In genomic region chr19:51097796-51098195, GRCh38 we compare ENCODE assay signal across 21 cellular contexts. TPM values are rescaled to one million over a fixed set of nuclear protein-coding genes. Genes with fewer than 3 reads are reported as not detected.
DNase-seq lines count a peak whose midpoint lies in the region; ATAC-seq and TF ChIP-seq lines count a peak whose summit lies in the region.
"Had no signal": no experiment of that assay in that cellular context is flagged by ENCODE, and none has a peak within 500 bp of the region (broad histone marks: within the 10 kb centered on the region; RNA-seq: fewer than 3 reads in every experiment).

No MANE protein-coding gene starts in this region.

- intact Hi-C loops in dendritic cell treated with granulocyte-macrophage colony-stimulating factor and Interleukin-4, amounts not matched to agents 40 ng/mL and 50 ng/mL, for 4 days (cut with micrococcal nuclease) = no loop called here
- intact Hi-C loops in activated T-helper 2 cell treated with anti-CD3 and anti-CD28 coated beads, Interferon-gamma antibody, Interleukin-2, Interleukin-4, amounts not matched to agents 10 μg/mL and 5 μg/mL and 100 μg/mL, durations not matched to agents 14 hours and 24 hours and 36 hours (cut with micrococcal nuclease) = no loop called here
- intact Hi-C loops in ascending aorta (cut with DNase I) = no loop called here

- in situ Hi-C loops in GM13977 (cut with MboI; ENCODE audit: low pct_unique_long_range_greater_than_20kb, low sequenced_read_pairs, unreplicated experiment) = no loop called here

- H3K27ac ChIP-seq in ascending aorta = no peak overlapping the region
- H3K27ac ChIP-seq: Peyer's patch, SJSA1 had no signal

- no peak overlapping the region for H3K4me3 ChIP-seq in ascending aorta
- H3K4me3 ChIP-seq: Peyer's patch, SJSA1 had no signal

- H3K9me3 Mint-ChIP-seq in activated naive CD4-positive, alpha-beta T cell treated with anti-CD3 and anti-CD28 coated beads, Interleukin-2, amount 10 ng/mL, durations not matched to agents 7 days and 5 days = no peaks in the 10 kb centered on the region
- no peaks in the 10 kb centered on the region for H3K9me3 Mint-ChIP-seq in activated naive CD4-positive, alpha-beta T cell treated with anti-CD3 and anti-CD28 coated beads, Interleukin-2, amount 50 U/mL, for 72 hours
- no peaks in the 10 kb centered on the region for H3K9me3 Mint-ChIP-seq in dendritic cell treated with granulocyte-macrophage colony-stimulating factor and Interleukin-4, amounts not matched to agents 40 ng/mL and 50 ng/mL, for 4 days
- no peaks in the 10 kb centered on the region for H3K9me3 Mint-ChIP-seq in activated T-helper 2 cell treated with anti-CD3 and anti-CD28 coated beads, Interferon-gamma antibody, Interleukin-2, Interleukin-4, amounts not matched to agents 10 μg/mL and 5 μg/mL and 100 μg/mL, durations not matched to agents 14 hours and 24 hours and 36 hours
- H3K9me3 Mint-ChIP-seq: CD4-positive, alpha-beta T cell had no signal

- no peaks in the 10 kb centered on the region for H3K27me3 Mint-ChIP-seq in activated naive CD4-positive, alpha-beta T cell treated with anti-CD3 and anti-CD28 coated beads, Interleukin-2, amount 10 ng/mL, durations not matched to agents 7 days and 5 days
- H3K27me3 Mint-ChIP-seq in dendritic cell treated with granulocyte-macrophage colony-stimulating factor and Interleukin-4, amounts not matched to agents 40 ng/mL and 50 ng/mL, for 4 days = peaks cover 2% of the 10 kb centered on the region
- no peaks in the 10 kb centered on the region for H3K27me3 Mint-ChIP-seq in activated T-helper 2 cell treated with anti-CD3 and anti-CD28 coated beads, Interferon-gamma antibody, Interleukin-2, Interleukin-4, amounts not matched to agents 10 μg/mL and 5 μg/mL and 100 μg/mL, durations not matched to agents 14 hours and 24 hours and 36 hours (ENCODE audit: low read depth)
- H3K27me3 Mint-ChIP-seq: CD4-positive, alpha-beta T cell had no signal

- TF ChIP-seq CTCF in GM13977 (IDR thresholded peaks at IDR 0.05; ENCODE audit: extremely low read depth, insufficient read depth, missing control alignments) (peak; percentile 8), ascending aorta (IDR thresholded peaks at IDR 0.05) (no peak)

- H3K4me3 Mint-ChIP-seq in activated naive CD4-positive, alpha-beta T cell treated with anti-CD3 and anti-CD28 coated beads, Interleukin-2, amount 10 ng/mL, durations not matched to agents 7 days and 5 days = peak overlapping the region; percentile 47
- H3K4me3 Mint-ChIP-seq in dendritic cell treated with granulocyte-macrophage colony-stimulating factor and Interleukin-4, amounts not matched to agents 40 ng/mL and 50 ng/mL, for 4 days = peak overlapping the region; percentile 33
- no peak overlapping the region for H3K4me3 Mint-ChIP-seq in activated T-helper 2 cell treated with anti-CD3 and anti-CD28 coated beads, Interferon-gamma antibody, Interleukin-2, Interleukin-4, amounts not matched to agents 10 μg/mL and 5 μg/mL and 100 μg/mL, durations not matched to agents 14 hours and 24 hours and 36 hours (ENCODE audit: low read depth)
- H3K4me3 Mint-ChIP-seq: CD4-positive, alpha-beta T cell had no signal

- no peak for DNase-seq in activated naive CD4-positive, alpha-beta T cell treated with anti-CD3 and anti-CD28 coated beads, Interleukin-2, amount 10 ng/mL, durations not matched to agents 7 days and 5 days
- DNase-seq in activated naive CD4-positive, alpha-beta T cell treated with anti-CD3 and anti-CD28 coated beads, Interleukin-2, amount 50 U/mL, for 72 hours (ENCODE audit: low spot score in 2 of 2) = no peak
- DNase-seq in GM13977 (ENCODE audit: low spot score) = peak; percentile 26
- DNase-seq in activated T-helper 2 cell treated with anti-CD3 and anti-CD28 coated beads, Interferon-gamma antibody, Interleukin-2, Interleukin-4, amounts not matched to agents 10 μg/mL and 5 μg/mL and 100 μg/mL, durations not matched to agents 14 hours and 24 hours and 36 hours (ENCODE audit: low spot score) = no peak
- no peak for DNase-seq in ascending aorta (ENCODE audit: low spot score in 2 of 2)
- DNase-seq: DMS 273 treated with DMSO at 0.1 percent for 48 hours, NCI-H1694 treated with DMSO at 0.1 percent for 48 hours, NCI-H2081 treated with DMSO at 0.1 percent for 48 hours, NCI-H524 treated with DMSO at 0.1 percent for 48 hours had no signal

- peaks cover 10 to 25% of the 10 kb centered on the region in 2 donors for H3K36me3 ChIP-seq in ascending aorta

- H3K36me3 Mint-ChIP-seq in activated naive CD4-positive, alpha-beta T cell treated with anti-CD3 and anti-CD28 coated beads, Interleukin-2, amount 10 ng/mL, durations not matched to agents 7 days and 5 days = peaks cover 27% of the 10 kb centered on the region
- peaks cover 6 to 10% of the 10 kb centered on the region in 2 donors for H3K36me3 Mint-ChIP-seq in activated naive CD4-positive, alpha-beta T cell treated with anti-CD3 and anti-CD28 coated beads, Interleukin-2, amount 50 U/mL, for 72 hours
- peaks cover 57% of the 10 kb centered on the region for H3K36me3 Mint-ChIP-seq in dendritic cell treated with granulocyte-macrophage colony-stimulating factor and Interleukin-4, amounts not matched to agents 40 ng/mL and 50 ng/mL, for 4 days (ENCODE audit: low read depth)
- peaks cover 40% of the 10 kb centered on the region for H3K36me3 Mint-ChIP-seq in activated T-helper 2 cell treated with anti-CD3 and anti-CD28 coated beads, Interferon-gamma antibody, Interleukin-2, Interleukin-4, amounts not matched to agents 10 μg/mL and 5 μg/mL and 100 μg/mL, durations not matched to agents 14 hours and 24 hours and 36 hours (ENCODE audit: low read depth)

- CTCF ChIA-PET in activated naive CD4-positive, alpha-beta T cell treated with anti-CD3 and anti-CD28 coated beads, Interleukin-2, amount 10 ng/mL, durations not matched to agents 7 days and 5 days (lab: Charles Lee) = interaction anchor here (1.2 kb wide), 1 partner anchor 160 kb away, joined by 3 read pairs; no protein-coding TSS in a partner anchor

- no peak overlapping the region for H3K27ac Mint-ChIP-seq in activated naive CD4-positive, alpha-beta T cell treated with anti-CD3 and anti-CD28 coated beads, Interleukin-2, amount 10 ng/mL, durations not matched to agents 7 days and 5 days
- H3K27ac Mint-ChIP-seq in activated naive CD4-positive, alpha-beta T cell treated with anti-CD3 and anti-CD28 coated beads, Interleukin-2, amount 50 U/mL, for 72 hours = no peak overlapping the region
- H3K27ac Mint-ChIP-seq in dendritic cell treated with granulocyte-macrophage colony-stimulating factor and Interleukin-4, amounts not matched to agents 40 ng/mL and 50 ng/mL, for 4 days = no peak overlapping the region
- no peak overlapping the region for H3K27ac Mint-ChIP-seq in activated T-helper 2 cell treated with anti-CD3 and anti-CD28 coated beads, Interferon-gamma antibody, Interleukin-2, Interleukin-4, amounts not matched to agents 10 μg/mL and 5 μg/mL and 100 μg/mL, durations not matched to agents 14 hours and 24 hours and 36 hours
- H3K27ac Mint-ChIP-seq: CD4-positive, alpha-beta T cell had no signal

- H3K27me3 ChIP-seq in ascending aorta = no peaks in the 10 kb centered on the region
- H3K27me3 ChIP-seq: BE2C, Peyer's patch, SJSA1 had no signal

- H3K4me1 Mint-ChIP-seq in activated naive CD4-positive, alpha-beta T cell treated with anti-CD3 and anti-CD28 coated beads, Interleukin-2, amount 10 ng/mL, durations not matched to agents 7 days and 5 days = peaks cover 29% of the 10 kb centered on the region
- H3K4me1 Mint-ChIP-seq in dendritic cell treated with granulocyte-macrophage colony-stimulating factor and Interleukin-4, amounts not matched to agents 40 ng/mL and 50 ng/mL, for 4 days (ENCODE audit: low read depth) = peaks cover 35% of the 10 kb centered on the region
- H3K4me1 Mint-ChIP-seq in activated T-helper 2 cell treated with anti-CD3 and anti-CD28 coated beads, Interferon-gamma antibody, Interleukin-2, Interleukin-4, amounts not matched to agents 10 μg/mL and 5 μg/mL and 100 μg/mL, durations not matched to agents 14 hours and 24 hours and 36 hours (ENCODE audit: low read depth) = peaks cover 15% of the 10 kb centered on the region

- H3K9me3 ChIP-seq in ascending aorta = no peaks in the 10 kb centered on the region
- H3K9me3 ChIP-seq: BE2C, Caco-2, Peyer's patch, SJSA1 had no signal

- ATAC-seq in activated naive CD4-positive, alpha-beta T cell treated with anti-CD3 and anti-CD28 coated beads, Interleukin-2, amount 50 U/mL, for 72 hours = no peak
- no peak for ATAC-seq in GM19328 (IDR thresholded peaks at IDR 0.05; ENCODE audit: unreplicated experiment)

- H3K4me1 ChIP-seq in ascending aorta = no peaks in the 10 kb centered on the region
- H3K4me1 ChIP-seq: BE2C, Caco-2, Peyer's patch, SJSA1 had no signal

RNA-seq across cellular contexts. Expression of gene CTU1, which starts 10.4 kb away (rescaled TPM):
- 10 to 100 TPM in 1 of 2 donors, 1 to 10 TPM in 1; 9.8 to 11.2 TPM for total RNA-seq in activated naive CD4-positive, alpha-beta T cell treated with anti-CD3 and anti-CD28 coated beads, Interleukin-2, amount 50 U/mL, for 72 hours
- total RNA-seq in activated T-helper 2 cell treated with anti-CD3 and anti-CD28 coated beads, Interferon-gamma antibody, Interleukin-2, Interleukin-4, amounts not matched to agents 10 μg/mL and 5 μg/mL and 100 μg/mL, durations not matched to agents 14 hours and 24 hours and 36 hours = 9.7 and 11.0 TPM in 2 replicates
- 8.9 TPM for total RNA-seq in ascending aorta

RNA-seq across cellular contexts. Expression of gene KLK14, which starts 15.1 kb away (rescaled TPM):
- under 1 TPM; 0.68 to 0.80 TPM for total RNA-seq in activated naive CD4-positive, alpha-beta T cell treated with anti-CD3 and anti-CD28 coated beads, Interleukin-2, amount 50 U/mL, for 72 hours
- 0.44 and 0.52 TPM in 2 replicates for total RNA-seq in activated T-helper 2 cell treated with anti-CD3 and anti-CD28 coated beads, Interferon-gamma antibody, Interleukin-2, Interleukin-4, amounts not matched to agents 10 μg/mL and 5 μg/mL and 100 μg/mL, durations not matched to agents 14 hours and 24 hours and 36 hours
- not detected for total RNA-seq in ascending aorta
- total RNA-seq: Caco-2, Daoy, H7, SJSA1 had no signal

RNA-seq across cellular contexts. Expression of gene SIGLEC9, which starts 26.9 kb away (rescaled TPM):
- 1 to 10 TPM in 1 of 2 donors, under 1 TPM in 1; 0.87 to 1.1 TPM for total RNA-seq in activated naive CD4-positive, alpha-beta T cell treated with anti-CD3 and anti-CD28 coated beads, Interleukin-2, amount 50 U/mL, for 72 hours
- 0.18 TPM in 1 of 2 replicates, not detected in the other for total RNA-seq in activated T-helper 2 cell treated with anti-CD3 and anti-CD28 coated beads, Interferon-gamma antibody, Interleukin-2, Interleukin-4, amounts not matched to agents 10 μg/mL and 5 μg/mL and 100 μg/mL, durations not matched to agents 14 hours and 24 hours and 36 hours
- 0.85 TPM for total RNA-seq in ascending aorta
- total RNA-seq: A673, Caco-2, Daoy, H7, MCF 10A, OCI-LY7, SJSA1 had no signal

RNA-seq across cellular contexts. Expression of gene KLK13, which starts 32.9 kb away (rescaled TPM):
- not detected for total RNA-seq in activated naive CD4-positive, alpha-beta T cell treated with anti-CD3 and anti-CD28 coated beads, Interleukin-2, amount 50 U/mL, for 72 hours
- not detected in 2 replicates for total RNA-seq in activated T-helper 2 cell treated with anti-CD3 and anti-CD28 coated beads, Interferon-gamma antibody, Interleukin-2, Interleukin-4, amounts not matched to agents 10 μg/mL and 5 μg/mL and 100 μg/mL, durations not matched to agents 14 hours and 24 hours and 36 hours
- not detected for total RNA-seq in ascending aorta
- total RNA-seq: A673; Caco-2; CD4-positive, alpha-beta T cell; Daoy; MCF 10A; OCI-LY7; SJSA1 had no signal

RNA-seq across cellular contexts. Expression of gene SIGLEC7, which starts 44.3 kb away (rescaled TPM):
- under 1 TPM in 1 of 2 donors, not detected in 1; 0.34 TPM for total RNA-seq in activated naive CD4-positive, alpha-beta T cell treated with anti-CD3 and anti-CD28 coated beads, Interleukin-2, amount 50 U/mL, for 72 hours
- total RNA-seq in activated T-helper 2 cell treated with anti-CD3 and anti-CD28 coated beads, Interferon-gamma antibody, Interleukin-2, Interleukin-4, amounts not matched to agents 10 μg/mL and 5 μg/mL and 100 μg/mL, durations not matched to agents 14 hours and 24 hours and 36 hours = not detected in 2 replicates
- total RNA-seq in ascending aorta = 4.8 TPM
- total RNA-seq: A673, Caco-2, Daoy, H7, MCF 10A, OCI-LY7, Peyer's patch, SJSA1 had no signal
